Comparison of ENCODE assay signal across 8 cellular contexts in genomic region chr2:230824406-230824978, GRCh38. TPM values are rescaled to one million over a fixed set of nuclear protein-coding genes. Genes with fewer than 3 reads are reported as not detected.
DNase-seq lines count a peak whose midpoint lies in the region; ATAC-seq and TF ChIP-seq lines count a peak whose summit lies in the region.

No MANE protein-coding gene starts in this region.

- ATAC-seq in HG02610 (IDR thresholded peaks at IDR 0.05; ENCODE audit: unreplicated experiment) (peak; percentile 52), GM18517 (IDR thresholded peaks at IDR 0.05; ENCODE audit: unreplicated experiment) (no peak)

- H3K4me1 ChIP-seq in breast epithelium (no peaks in the 10 kb centered on the region), spleen (peaks cover 6 to 25% (median 19%) of the 10 kb centered on the region in 6 donors)

- intact Hi-C loops in breast epithelium (cut with DNase I; ENCODE audit: low total_unique reads) = no loop called here
- intact Hi-C loops in spleen (cut with DNase I; ENCODE audit: low total_unique reads) = loop anchor here (2.0 kb wide), 1 partner anchor 162 kb away; no protein-coding TSS in a partner anchor

- no peaks in the 10 kb centered on the region for H3K36me3 ChIP-seq in breast epithelium
- H3K36me3 ChIP-seq in spleen = peaks cover 0 to 33% (median 6%) of the 10 kb centered on the region in 6 donors

- TF ChIP-seq POLR2A in breast epithelium (IDR thresholded peaks at IDR 0.05) = no peak
- no peak for TF ChIP-seq POLR2A in spleen (IDR thresholded peaks at IDR 0.05)

- DNase-seq in Daoy (ENCODE audit: low read depth) = peak; percentile 79
- peak; percentile 15 for DNase-seq in NCI-H2171 (lab: John Stamatoyannopoulos, UW)
- DNase-seq in UCSD-AML1 (lab: John Stamatoyannopoulos, UW; ENCODE audit: unreplicated experiment) = peak; percentile 26
- DNase-seq in breast epithelium (ENCODE audit: low spot score in 2 of 2) = peak in 1 of 2 donors; percentile 35
- peak; percentile 93 for DNase-seq in inferior parietal cortex (ENCODE audit: extremely low spot score)
- no peak for DNase-seq in spleen

- H3K4me3 ChIP-seq in breast epithelium (peak overlapping the region; percentile 30 to 59 (median 34)), spleen (peak overlapping the region in 1 of 8 donors; percentile 34)

- H3K27me3 ChIP-seq in breast epithelium (peaks cover 0 to 24% of the 10 kb centered on the region in 2 donors), spleen (replicated peaks in 1 of 7) (peaks cover 0 to 50% (median 37%) of the 10 kb centered on the region in 7 donors)

- H3K9me3 ChIP-seq in breast epithelium = no peaks in the 10 kb centered on the region
- H3K9me3 ChIP-seq in spleen = no peaks in the 10 kb centered on the region

- 20 to 26% (median 22%) methylated on average over 14 of the region's 14 CpGs for WGBS in spleen, 5 donors

- TF ChIP-seq CTCF in breast epithelium (IDR thresholded peaks at IDR 0.05) (peak; percentile 45 to 75 (median 69)), spleen (IDR thresholded peaks at IDR 0.05 in 8 of 11, conservative IDR thresholded peaks at IDR 0.05 in 3 of 11) (peak; percentile 36 to 86 (median 69))

- H3K27ac ChIP-seq in breast epithelium (no peak overlapping the region), spleen (no peak overlapping the region)

RNA-seq across cellular contexts. Expression of gene ITM2C, which starts 40.2 kb away (rescaled TPM):
- 41.8 and 41.9 TPM in 2 replicates for total RNA-seq in Daoy (2014; rRNA removed; shearing (Covaris generic))
- total RNA-seq in breast epithelium = 10 to 100 TPM; 24.5 to 46.2 (median 36.3) TPM
- total RNA-seq in spleen = 100 to 1,000 TPM in 2 of 7 donors, 10 to 100 TPM in 5; 58.5 to 150 (median 87.6) TPM
- polyA plus RNA-seq in spleen = 100 to 1,000 TPM in 2 of 3 donors, 10 to 100 TPM in 1; 97.5 to 148 (median 108) TPM
